ENCODE assay signal across 8 cellular contexts in the genomic region with DNA sequence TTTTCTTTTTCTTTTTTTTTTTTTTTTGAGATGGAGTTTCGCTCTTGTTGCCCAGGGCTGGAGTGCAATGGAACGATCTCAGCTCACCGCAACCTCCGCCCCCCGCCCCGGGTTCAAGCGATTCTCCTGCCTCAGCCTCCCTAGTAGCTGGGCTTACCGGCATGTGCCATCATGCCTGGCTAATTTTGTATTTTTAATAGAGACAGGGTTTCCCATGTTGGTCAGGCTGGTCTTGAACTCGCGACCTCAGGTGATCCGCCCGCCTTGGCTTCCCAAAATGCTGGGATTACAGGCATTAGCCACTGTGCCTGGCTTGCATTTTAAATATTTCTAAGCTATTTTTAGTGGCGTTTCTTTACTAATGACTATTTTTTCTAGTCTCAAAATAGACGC. TPM values are rescaled to one million over a fixed set of nuclear protein-coding genes. Genes with fewer than 3 reads are reported as not detected.
DNase-seq lines count a peak whose midpoint lies in the region; ATAC-seq and TF ChIP-seq lines count a peak whose summit lies in the region.
"Not testable (repeated sequence)": the region's sequence is repeated elsewhere in the genome, so short reads cannot be mapped to it uniquely, and the experiment has no call there.

No MANE protein-coding gene starts in this region.

- H3K27ac ChIP-seq in iPS-20b (ENCODE audit: low read length): not testable (repeated sequence)

- not testable (repeated sequence) for H3K9me3 ChIP-seq in endocrine pancreas (ENCODE audit: control insufficient read depth, low read length); iPS-20b (ENCODE audit: insufficient read depth, low read depth, low read length)

- H3K4me3 ChIP-seq in AG09309 (ENCODE audit: control insufficient read depth, low read depth, low read length): peak overlapping the region; percentile 59
- H3K4me3 ChIP-seq in HFF-Myc (replicated peaks; ENCODE audit: low read depth, low read length): peak overlapping the region; percentile 57
- peak overlapping the region; percentile 58 for H3K4me3 ChIP-seq in endocrine pancreas (ENCODE audit: control insufficient read depth, insufficient read depth, low read length)
- peak overlapping the region; percentile 81 for H3K4me3 ChIP-seq in iPS-20b (ENCODE audit: low read length)

- not testable (repeated sequence) for H3K9ac ChIP-seq in endocrine pancreas (ENCODE audit: control insufficient read depth, insufficient read depth, low read length); iPS-20b (ENCODE audit: low read depth, low read length)

- not testable (repeated sequence) for H3K36me3 ChIP-seq in endocrine pancreas (ENCODE audit: control insufficient read depth, insufficient read depth, low read length); iPS-20b (ENCODE audit: insufficient read depth, low read depth, low read length)

- H3K27me3 Mint-ChIP-seq in T-helper 1 cell treated with Interleukin-12 subunit alpha and Interleukin-12 subunit beta and Interleukin-4 antibody, amounts not matched to agents 30 μg/mL and 1 μg/mL, for 36 hours (ENCODE audit: low read depth); activated naive CD8-positive, alpha-beta T cell treated with anti-CD3 and anti-CD28 coated beads for 36 hours; nephron progenitor cell (ENCODE audit: low read depth, poor library complexity); stimulated activated memory B cell treated with anti-CD40 and anti-IgM and Interleukin-4, amounts not matched to agents 10 μg/mL and 1 μg/mL and 100 μg/mL, for 72 hours: not testable (repeated sequence)

- peak overlapping the region; percentile 87 for H3K4me3 Mint-ChIP-seq in T-helper 1 cell treated with Interleukin-12 subunit alpha and Interleukin-12 subunit beta and Interleukin-4 antibody, amounts not matched to agents 30 μg/mL and 1 μg/mL, for 36 hours
- H3K4me3 Mint-ChIP-seq in activated naive CD8-positive, alpha-beta T cell treated with anti-CD3 and anti-CD28 coated beads for 36 hours: peak overlapping the region; percentile 83
- peak overlapping the region; percentile 80 for H3K4me3 Mint-ChIP-seq in nephron progenitor cell
- peak overlapping the region; percentile 73 for H3K4me3 Mint-ChIP-seq in stimulated activated memory B cell treated with anti-CD40 and anti-IgM and Interleukin-4, amounts not matched to agents 10 μg/mL and 1 μg/mL and 100 μg/mL, for 72 hours

- H3K36me3 Mint-ChIP-seq in T-helper 1 cell treated with Interleukin-12 subunit alpha and Interleukin-12 subunit beta and Interleukin-4 antibody, amounts not matched to agents 30 μg/mL and 1 μg/mL, for 36 hours (ENCODE audit: low read depth); activated naive CD8-positive, alpha-beta T cell treated with anti-CD3 and anti-CD28 coated beads for 36 hours; nephron progenitor cell (ENCODE audit: low read depth); stimulated activated memory B cell treated with anti-CD40 and anti-IgM and Interleukin-4, amounts not matched to agents 10 μg/mL and 1 μg/mL and 100 μg/mL, for 72 hours: not testable (repeated sequence)

- not testable (repeated sequence) for ATAC-seq in stimulated activated memory B cell treated with anti-CD40 and anti-IgM and Interleukin-4, amounts not matched to agents 10 μg/mL and 1 μg/mL and 100 μg/mL, for 72 hours

- not testable (repeated sequence) for H3K27ac Mint-ChIP-seq in T-helper 1 cell treated with Interleukin-12 subunit alpha and Interleukin-12 subunit beta and Interleukin-4 antibody, amounts not matched to agents 30 μg/mL and 1 μg/mL, for 36 hours; activated naive CD8-positive, alpha-beta T cell treated with anti-CD3 and anti-CD28 coated beads for 36 hours
- H3K27ac Mint-ChIP-seq in nephron progenitor cell: peak overlapping the region; percentile 48
- H3K27ac Mint-ChIP-seq in stimulated activated memory B cell treated with anti-CD40 and anti-IgM and Interleukin-4, amounts not matched to agents 10 μg/mL and 1 μg/mL and 100 μg/mL, for 72 hours: peak overlapping the region; percentile 76

- H3K27me3 ChIP-seq in endocrine pancreas (ENCODE audit: control insufficient read depth, insufficient read depth, low read length): not testable (repeated sequence)
- peaks cover 35% of the 10 kb centered on the region for H3K27me3 ChIP-seq in iPS-20b (ENCODE audit: insufficient read depth, low read length)

- not testable (repeated sequence) for H3K4me1 ChIP-seq in endocrine pancreas (ENCODE audit: control insufficient read depth, insufficient read depth, low read length); iPS-20b (ENCODE audit: insufficient read depth, low read length)

- H3K4me1 Mint-ChIP-seq in T-helper 1 cell treated with Interleukin-12 subunit alpha and Interleukin-12 subunit beta and Interleukin-4 antibody, amounts not matched to agents 30 μg/mL and 1 μg/mL, for 36 hours (ENCODE audit: low read depth): peaks cover 24% of the 10 kb centered on the region
- H3K4me1 Mint-ChIP-seq in activated naive CD8-positive, alpha-beta T cell treated with anti-CD3 and anti-CD28 coated beads for 36 hours: peaks cover 26% of the 10 kb centered on the region
- H3K4me1 Mint-ChIP-seq in nephron progenitor cell: peaks cover 20% of the 10 kb centered on the region
- H3K4me1 Mint-ChIP-seq in stimulated activated memory B cell treated with anti-CD40 and anti-IgM and Interleukin-4, amounts not matched to agents 10 μg/mL and 1 μg/mL and 100 μg/mL, for 72 hours: peaks cover 26% of the 10 kb centered on the region

- TF ChIP-seq CTCF in AG09309 (IDR thresholded peaks at IDR 0.05; ENCODE audit: control insufficient read depth, insufficient read depth, low read depth, low read length, missing control alignments); HFF-Myc (IDR thresholded peaks at IDR 0.05; ENCODE audit: low read depth, low read length, missing control alignments); nephron progenitor cell (IDR thresholded peaks at IDR 0.05): not testable (repeated sequence)

- not testable (repeated sequence) for H3K9me3 Mint-ChIP-seq in T-helper 1 cell treated with Interleukin-12 subunit alpha and Interleukin-12 subunit beta and Interleukin-4 antibody, amounts not matched to agents 30 μg/mL and 1 μg/mL, for 36 hours; activated naive CD8-positive, alpha-beta T cell treated with anti-CD3 and anti-CD28 coated beads for 36 hours; nephron progenitor cell; stimulated activated memory B cell treated with anti-CD40 and anti-IgM and Interleukin-4, amounts not matched to agents 10 μg/mL and 1 μg/mL and 100 μg/mL, for 72 hours

- not testable (repeated sequence) for DNase-seq in AG09309 (ENCODE audit: low read depth); HFF-Myc (ENCODE audit: extremely low read depth, low read depth); activated naive CD8-positive, alpha-beta T cell treated with anti-CD3 and anti-CD28 coated beads for 36 hours
- peak; percentile 8 for DNase-seq in nephron progenitor cell

RNA-seq across cellular contexts. Expression of a gene that starts 0.8 kb away (rescaled TPM):
- total RNA-seq in activated naive CD8-positive, alpha-beta T cell treated with anti-CD3 and anti-CD28 coated beads for 36 hours: 1 to 10 TPM; 1.1 to 1.2 TPM

RNA-seq across cellular contexts. Expression of a gene that starts 5.7 kb away (rescaled TPM):
- 10 to 100 TPM; 33.6 to 37.2 TPM for total RNA-seq in activated naive CD8-positive, alpha-beta T cell treated with anti-CD3 and anti-CD28 coated beads for 36 hours

RNA-seq across cellular contexts. Expression of a gene that starts 58.7 kb away (rescaled TPM):
- 10 to 100 TPM; 15.5 to 15.6 TPM for total RNA-seq in activated naive CD8-positive, alpha-beta T cell treated with anti-CD3 and anti-CD28 coated beads for 36 hours
